Comparison of ENCODE assay signal across 16 cellular contexts in the genomic region with DNA sequence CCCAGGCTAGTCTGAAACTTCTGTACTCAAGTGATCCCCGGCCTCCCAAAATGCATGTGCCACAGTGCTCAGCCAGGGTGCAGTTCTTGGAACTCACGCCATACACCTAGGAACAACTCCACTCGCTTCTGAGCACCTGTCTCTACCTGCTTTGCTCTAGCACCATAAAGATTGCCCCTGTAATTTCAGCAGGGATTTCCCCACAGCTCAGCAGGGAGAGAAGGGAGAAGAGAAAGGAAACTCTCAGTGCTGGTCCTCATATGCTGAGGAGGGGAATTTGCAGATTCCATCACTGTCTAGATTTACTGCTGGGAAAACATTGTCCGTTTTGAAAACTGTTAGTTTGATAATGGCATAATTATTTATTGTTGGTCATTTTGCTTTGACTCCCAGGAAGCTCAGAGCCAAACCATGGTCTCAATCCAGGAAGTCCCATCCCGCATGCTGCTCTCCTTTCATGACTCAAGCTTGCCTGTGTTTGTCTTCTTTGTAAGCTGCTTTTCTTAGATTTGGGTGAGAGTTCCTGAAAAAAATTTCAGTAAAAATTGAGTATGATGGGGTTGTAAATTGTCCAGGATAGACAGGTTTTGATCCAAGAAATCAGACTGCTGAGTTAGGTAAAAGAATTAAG. TPM values are rescaled to one million over a fixed set of nuclear protein-coding genes. Genes with fewer than 3 reads are reported as not detected.
A peak's percentile ranks its signal among the peaks of the same experiment; 100 is the strongest.
DNase-seq lines count a peak whose midpoint lies in the region; ATAC-seq, FAIRE-seq and TF ChIP-seq lines count a peak whose summit lies in the region.
"Had no signal": no experiment of that assay in that cellular context is flagged by ENCODE, and none has a peak within 500 bp of the region (broad histone marks: within the 10 kb centered on the region; RNA-seq: fewer than 3 reads in every experiment).

No MANE protein-coding gene starts in this region.

- POLR2A ChIA-PET in WTC11 (lab: Charles Lee) = interaction anchor here (0.6 to 2.5 kb wide), 6 partner anchors 9 to 62 kb away, joined by 3 to 8 read pairs (median 4); no protein-coding TSS in a partner anchor

- peak overlapping the region in 1 of 2 donors; percentile 45 for H3K27ac ChIP-seq in left lung
- H3K27ac ChIP-seq: KMS-11, transverse colon had no signal

- H3K4me3 Mint-ChIP-seq in WTC11 = peak overlapping the region; percentile 71
- H3K4me3 Mint-ChIP-seq: activated naive CD4-positive, alpha-beta T cell treated with anti-CD3 and anti-CD28 coated beads, Interleukin-2, amount 50 U/mL, for 24 hours had no signal

- ATAC-seq in WTC11 (no peak), left lung (peak; percentile 27), GM21367 (IDR thresholded peaks at IDR 0.05; ENCODE audit: unreplicated experiment) (no peak), HG03571 (IDR thresholded peaks at IDR 0.05; ENCODE audit: unreplicated experiment) (no peak)

- intact Hi-C loops in left lung (cut with DNase I) = no loop called here

- H3K27me3 Mint-ChIP-seq in WTC11 (ENCODE audit: low read depth) = no peaks in the 10 kb centered on the region
- H3K27me3 Mint-ChIP-seq: activated naive CD4-positive, alpha-beta T cell treated with anti-CD3 and anti-CD28 coated beads, Interleukin-2, amount 50 U/mL, for 24 hours had no signal

- H3K4me1 ChIP-seq in left lung = peaks cover 0 to 21% of the 10 kb centered on the region in 2 donors
- H3K4me1 ChIP-seq: transverse colon had no signal

- peak; percentile 20 for FAIRE-seq in H54 (lab: Jason Lieb, UNC)
- FAIRE-seq: colon had no signal

- H3K36me3 Mint-ChIP-seq in WTC11 = no peaks in the 10 kb centered on the region
- H3K36me3 Mint-ChIP-seq: activated naive CD4-positive, alpha-beta T cell treated with anti-CD3 and anti-CD28 coated beads, Interleukin-2, amount 50 U/mL, for 24 hours had no signal

- H3K36me3 ChIP-seq in left lung = no peaks in the 10 kb centered on the region
- H3K36me3 ChIP-seq: transverse colon had no signal

- no peak for TF ChIP-seq POLR2A in H54 (IDR thresholded peaks at IDR 0.05; ENCODE audit: low read depth, low read length)

- CTCF ChIA-PET in WTC11 (lab: Charles Lee) = interaction anchor here (1.8 kb wide), 1 partner anchor 61 kb away, joined by 5 read pairs; no protein-coding TSS in a partner anchor

- peaks cover 0 to 6% of the 10 kb centered on the region in 2 donors for H3K27me3 ChIP-seq in left lung
- H3K27me3 ChIP-seq: transverse colon had no signal

- H3K4me3 ChIP-seq in left lung = no peak overlapping the region
- H3K4me3 ChIP-seq: transverse colon had no signal

- H3K27ac Mint-ChIP-seq in WTC11 = peak overlapping the region; percentile 98
- H3K27ac Mint-ChIP-seq: activated naive CD4-positive, alpha-beta T cell treated with anti-CD3 and anti-CD28 coated beads, Interleukin-2, amount 50 U/mL, for 24 hours had no signal

- DNase-seq in A172 (ENCODE audit: low spot score) (peak; percentile 53), H54 (ENCODE audit: insufficient read length, low spot score) (no peak), WTC11 (ENCODE audit: low spot score) (no peak), left lung (no peak), mesenteric fat pad (ENCODE audit: low spot score) (no peak), NCI-H82 treated with DMSO at 0.1 percent for 48 hours (lab: John Stamatoyannopoulos, UW; ENCODE audit: unreplicated experiment) (no peak)
- DNase-seq: midbrain, NCI-H1930, NCI-H774 had no signal

- TF ChIP-seq CTCF in WTC11 (IDR thresholded peaks at IDR 0.05) = no peak
- no peak for TF ChIP-seq CTCF in left lung (IDR thresholded peaks at IDR 0.05)

- no peaks in the 10 kb centered on the region for H3K9me3 ChIP-seq in left lung
- H3K9me3 ChIP-seq: transverse colon had no signal

- H3K4me1 Mint-ChIP-seq in WTC11 = peaks cover 98% of the 10 kb centered on the region

- H3K9me3 Mint-ChIP-seq in WTC11 = no peaks in the 10 kb centered on the region
- H3K9me3 Mint-ChIP-seq: activated naive CD4-positive, alpha-beta T cell treated with anti-CD3 and anti-CD28 coated beads, Interleukin-2, amount 50 U/mL, for 24 hours had no signal

TF ChIP-seq in WTC11, 78 proteins besides CTCF, POLR2A, EP300 and RAD21:
- no peak for TF ChIP-seq NR3C1 (CRISPR knock-in tag; conservative IDR thresholded peaks at IDR 0.05; ENCODE audit: low read depth)
- TF ChIP-seq ZNF232 (CRISPR knock-in tag; IDR thresholded peaks at IDR 0.05) = no peak
- TF ChIP-seq ATF6 (CRISPR knock-in tag; IDR thresholded peaks at IDR 0.05) = no peak
- TF ChIP-seq TEAD4 (CRISPR knock-in tag; IDR thresholded peaks at IDR 0.05) = no peak
- no peak for TF ChIP-seq IRF2 (CRISPR knock-in tag; IDR thresholded peaks at IDR 0.05; ENCODE audit: borderline replicate concordance, low read depth)
- TF ChIP-seq AFF4 (CRISPR knock-in tag; IDR thresholded peaks at IDR 0.05; ENCODE audit: borderline replicate concordance) = no peak
- TF ChIP-seq GRHL2 (CRISPR knock-in tag; IDR thresholded peaks at IDR 0.05; ENCODE audit: insufficient replicate concordance, severe bottlenecking) = no peak
- no peak for TF ChIP-seq GTF2I (CRISPR knock-in tag; conservative IDR thresholded peaks at IDR 0.05)
- no peak for TF ChIP-seq JUN (CRISPR knock-in tag; IDR thresholded peaks at IDR 0.05)
- TF ChIP-seq SP1 (CRISPR knock-in tag; conservative IDR thresholded peaks at IDR 0.05) = no peak
- TF ChIP-seq SOX15 (CRISPR knock-in tag; IDR thresholded peaks at IDR 0.05) = no peak
- no peak for TF ChIP-seq ETV6 (CRISPR knock-in tag; IDR thresholded peaks at IDR 0.05)
- no peak for TF ChIP-seq ZNF317 (CRISPR knock-in tag; IDR thresholded peaks at IDR 0.05; ENCODE audit: borderline replicate concordance, low read depth)

RNA-seq across cellular contexts. Expression of gene TRIM71, which starts 24.2 kb away (rescaled TPM):
- total RNA-seq in A172 (2014; rRNA removed; shearing (Covaris generic)) = under 0.01 and 0.05 TPM in 2 replicates
- total RNA-seq in WTC11 (2021) (237 to 274 TPM (median 238 TPM) in 3 replicates), left lung (1 to 10 TPM; 2.2 to 2.4 TPM), mesenteric fat pad (not detected)
- total RNA-seq: posterior vena cava, transverse colon had no signal

Comparison
In these comparisons a context has a peak if more than half of its experiments do, and no peak if none do; other contexts are left out.
1. RNA of gene TRIM71, which starts 24.2 kb away (total RNA-seq): 237 to 274 TPM in WTC11; 2.2 to 2.4 TPM in left lung, under 0.01 to 0.05 TPM in A172 and not detected in mesenteric fat pad (single experiment); every median in the first group is over 10 times any median in the second.